ENCODE assay signal across 8 cellular contexts in the genomic region with DNA sequence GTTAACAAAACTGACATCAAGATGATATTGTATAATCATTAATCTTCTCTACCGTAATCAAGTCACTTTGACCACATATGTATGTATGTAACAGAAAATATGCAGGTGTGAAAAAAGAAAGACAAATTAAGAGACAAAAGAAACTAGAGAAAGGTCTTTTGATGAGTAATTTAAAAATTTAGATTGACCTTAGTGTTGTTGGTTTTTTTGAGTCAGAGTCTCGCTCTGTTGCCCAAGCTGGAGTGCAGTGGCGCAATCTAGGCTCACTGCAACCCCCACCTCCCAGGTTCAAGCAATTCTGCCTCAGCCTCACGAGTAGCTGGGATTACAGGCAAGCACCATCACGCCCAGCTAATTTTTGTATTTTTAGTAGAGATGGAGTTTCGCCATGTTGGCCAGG.
A peak's percentile ranks its signal among the peaks of the same experiment; 100 is the strongest.
DNase-seq lines count a peak whose midpoint lies in the region; ATAC-seq lines count a peak whose summit lies in the region.
"Not testable (repeated sequence)": the region's sequence is repeated elsewhere in the genome, so short reads cannot be mapped to it uniquely, and the experiment has no call there.

No MANE protein-coding gene starts in this region.

- ATAC-seq in GM18502 (IDR thresholded peaks at IDR 0.05; ENCODE audit: poor library complexity, unreplicated experiment) = peak; percentile 87
- peak; percentile 82 for ATAC-seq in GM19025 (IDR thresholded peaks at IDR 0.05; ENCODE audit: low read depth, unreplicated experiment)
- ATAC-seq in GM21381 (IDR thresholded peaks at IDR 0.05; ENCODE audit: unreplicated experiment) = peak; percentile 85
- ATAC-seq in HG02642 (IDR thresholded peaks at IDR 0.05; ENCODE audit: poor library complexity, unreplicated experiment) = peak; percentile 89
- peak; percentile 79 for ATAC-seq in HG03066 (IDR thresholded peaks at IDR 0.05; ENCODE audit: low read depth, unreplicated experiment)
- peak; percentile 77 for ATAC-seq in HG03460 (IDR thresholded peaks at IDR 0.05; ENCODE audit: unreplicated experiment)

- peaks cover 83% of the 10 kb centered on the region for H3K36me3 Mint-ChIP-seq in activated T-cell treated with anti-CD3 and anti-CD28 coated beads, Interleukin-2, amount 50 U/mL, for 24 hours (ENCODE audit: low read depth)

- peak overlapping the region; percentile 88 for H3K27ac Mint-ChIP-seq in activated T-cell treated with anti-CD3 and anti-CD28 coated beads, Interleukin-2, amount 50 U/mL, for 24 hours

- H3K27me3 Mint-ChIP-seq in activated T-cell treated with anti-CD3 and anti-CD28 coated beads, Interleukin-2, amount 50 U/mL, for 24 hours = not testable (repeated sequence)

- DNase-seq in activated T-cell treated with anti-CD3 and anti-CD28 coated beads, Interleukin-2, amount 50 U/mL, for 24 hours = not testable (repeated sequence)
- DNase-seq in renal cortical epithelial cell (ENCODE audit: low read depth) = peak; percentile 12

- not testable (repeated sequence) for H3K4me3 Mint-ChIP-seq in activated T-cell treated with anti-CD3 and anti-CD28 coated beads, Interleukin-2, amount 50 U/mL, for 24 hours

- not testable (repeated sequence) for H3K9me3 Mint-ChIP-seq in activated T-cell treated with anti-CD3 and anti-CD28 coated beads, Interleukin-2, amount 50 U/mL, for 24 hours

- peaks cover 24% of the 10 kb centered on the region for H3K4me1 Mint-ChIP-seq in activated T-cell treated with anti-CD3 and anti-CD28 coated beads, Interleukin-2, amount 50 U/mL, for 24 hours (ENCODE audit: low read depth)
